ENCODE assay signal across 7 cellular contexts in the genomic region with DNA sequence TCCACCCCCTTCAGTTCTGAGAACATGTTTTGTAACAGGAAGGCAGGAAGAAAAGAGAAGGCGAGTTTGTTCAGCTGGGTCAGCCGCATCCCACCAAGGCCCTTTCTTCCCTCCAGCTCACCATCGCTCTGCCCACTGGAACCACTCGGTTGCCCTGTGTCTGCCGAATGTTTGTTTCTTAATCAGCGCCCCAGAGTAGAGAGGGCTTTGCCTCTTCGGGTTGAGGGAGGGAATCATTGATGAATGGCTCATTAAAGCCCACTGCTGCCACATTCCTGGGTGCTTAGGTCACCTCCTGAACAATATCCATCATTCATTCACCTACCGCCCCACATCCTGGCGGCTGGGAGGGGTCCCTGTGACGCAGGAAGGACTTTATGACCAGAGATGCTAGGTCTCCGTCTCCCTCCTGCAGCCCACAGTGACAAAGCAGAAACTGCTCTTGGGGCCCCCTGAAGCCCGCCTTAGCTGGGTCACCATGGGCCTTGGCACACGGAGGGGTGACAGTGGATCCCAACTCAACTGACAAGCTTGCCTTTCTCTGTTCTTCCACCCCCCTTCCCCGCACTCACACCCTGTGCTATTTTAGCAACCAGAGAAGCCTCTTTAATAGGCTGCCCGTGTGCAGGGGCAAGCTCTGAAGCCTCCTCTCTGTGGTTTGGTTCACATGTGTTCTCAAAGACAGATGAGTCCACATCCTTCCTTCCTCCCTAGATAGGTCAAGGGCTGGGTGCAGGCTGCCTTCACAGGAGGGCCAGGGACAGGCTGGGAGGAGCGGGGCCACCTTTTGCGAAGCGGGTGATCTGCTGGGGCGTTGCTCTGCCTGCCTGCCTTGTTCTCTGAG. TPM values are rescaled to one million over a fixed set of nuclear protein-coding genes. Genes with fewer than 3 reads are reported as not detected.
DNase-seq lines count a peak whose midpoint lies in the region; ATAC-seq, FAIRE-seq and TF ChIP-seq lines count a peak whose summit lies in the region.

No MANE protein-coding gene starts in this region.

- H2AFZ ChIP-seq in astrocyte (ENCODE audit: low read depth, low read length): no peak overlapping the region

- H3K27me3 Mint-ChIP-seq in astrocyte (ENCODE audit: low read depth, unreplicated experiment): no peaks in the 10 kb centered on the region

- H3K36me3 ChIP-seq in astrocyte (ENCODE audit: insufficient read depth, low read length): peaks cover 9% of the 10 kb centered on the region
- no peaks in the 10 kb centered on the region for H3K36me3 ChIP-seq in iPS-18a (ENCODE audit: control insufficient read depth, low read depth, low read length)
- peaks cover 0 to 55% (median 0%) of the 10 kb centered on the region in 6 donors for H3K36me3 ChIP-seq in spleen

- peak overlapping the region; percentile 98 for H3K27ac ChIP-seq in astrocyte (ENCODE audit: low read depth, low read length)
- H3K27ac ChIP-seq in iPS-18a (ENCODE audit: low read length): peak overlapping the region; percentile 8
- H3K27ac ChIP-seq in spleen: peak overlapping the region; percentile 74 to 91 (median 84)

- H3K27ac Mint-ChIP-seq in astrocyte (ENCODE audit: unreplicated experiment): peak overlapping the region; percentile 95

- H3K79me2 ChIP-seq in astrocyte (ENCODE audit: insufficient read depth, low read length): peaks cover 92% of the 10 kb centered on the region

- H3K27me3 ChIP-seq in astrocyte (ENCODE audit: insufficient read depth, low read length): no peaks in the 10 kb centered on the region
- H3K27me3 ChIP-seq in iPS-18a (ENCODE audit: control insufficient read depth, insufficient read depth, low read length): no peaks in the 10 kb centered on the region
- H3K27me3 ChIP-seq in spleen (replicated peaks in 1 of 7): no peaks in the 10 kb centered on the region

- peak overlapping the region; percentile 70 for H3K4me3 Mint-ChIP-seq in astrocyte (ENCODE audit: unreplicated experiment)

- H3K9me3 ChIP-seq in astrocyte (ENCODE audit: insufficient read depth, low read depth, low read length): no peaks in the 10 kb centered on the region
- H3K9me3 ChIP-seq in iPS-18a (ENCODE audit: control insufficient read depth, low read depth, low read length): no peaks in the 10 kb centered on the region
- H3K9me3 ChIP-seq in spleen: no peaks in the 10 kb centered on the region

- TF ChIP-seq POLR2A in spleen (IDR thresholded peaks at IDR 0.05): no peak

- peaks cover 13% of the 10 kb centered on the region for H3K36me3 Mint-ChIP-seq in astrocyte (ENCODE audit: low read depth, unreplicated experiment)

- peaks cover 2% of the 10 kb centered on the region for H3K9me3 Mint-ChIP-seq in astrocyte (ENCODE audit: unreplicated experiment)

- H4K20me1 ChIP-seq in astrocyte (ENCODE audit: insufficient read depth, low read length): peaks cover 25% of the 10 kb centered on the region

- no peak for ATAC-seq in HG02852 (IDR thresholded peaks at IDR 0.05; ENCODE audit: unreplicated experiment)

- H3K4me1 ChIP-seq in astrocyte (ENCODE audit: insufficient read depth, low read length) (peaks cover 48% of the 10 kb centered on the region), iPS-18a (ENCODE audit: control insufficient read depth, low read depth, low read length) (peaks cover 33% of the 10 kb centered on the region), spleen (peaks cover 76 to 100% (median 93%) of the 10 kb centered on the region in 6 donors)

- H3K4me3 ChIP-seq in astrocyte (ENCODE audit: insufficient read depth, low read depth, low read length): peak overlapping the region; percentile 22
- H3K4me3 ChIP-seq in iPS-18a (ENCODE audit: low read length): no peak overlapping the region
- H3K4me3 ChIP-seq in spleen: peak overlapping the region in 2 of 8 donors; percentile 6 to 49

- H3K4me2 ChIP-seq in astrocyte (ENCODE audit: low read length): peak overlapping the region; percentile 76

- H3K9ac ChIP-seq in astrocyte (ENCODE audit: low read length): peak overlapping the region; percentile 86
- peak overlapping the region; percentile 12 for H3K9ac ChIP-seq in iPS-18a (ENCODE audit: low read length)

- DNase-seq in GM20000 (ENCODE audit: low spot score): peak; percentile 67
- peak; percentile 85 for DNase-seq in NOMO-1 treated with DMSO at 0.1 percent for 48 hours (lab: John Stamatoyannopoulos, UW; ENCODE audit: unreplicated experiment)
- DNase-seq in astrocyte (ENCODE audit: low read depth): peak; percentile 90
- peak; percentile 88 for DNase-seq in spleen
- DNase-seq in OCI-M2 (lab: John Stamatoyannopoulos, UW; ENCODE audit: unreplicated experiment): no peak

- peak; percentile 5 for FAIRE-seq in astrocyte (lab: Jason Lieb, UNC)

- TF ChIP-seq CTCF in GM20000 (IDR thresholded peaks at IDR 0.05; ENCODE audit: extremely low read depth, missing control alignments): no peak
- no peak for TF ChIP-seq CTCF in astrocyte (IDR thresholded peaks at IDR 0.05; ENCODE audit: insufficient read depth, low read depth, low read length)
- TF ChIP-seq CTCF in spleen (IDR thresholded peaks at IDR 0.05 in 8 of 11, conservative IDR thresholded peaks at IDR 0.05 in 3 of 11): no peak

- intact Hi-C loops in spleen (cut with DNase I; ENCODE audit: low total_unique reads): no loop called here

- H3K4me1 Mint-ChIP-seq in astrocyte (ENCODE audit: low read depth, unreplicated experiment): peaks cover 62% of the 10 kb centered on the region

- 12 to 29% (median 13%) methylated on average over 17 to 19 of the region's 19 CpGs for WGBS in spleen, 5 donors

RNA-seq across cellular contexts. Expression of a gene that starts 46.2 kb away (rescaled TPM):
- total RNA-seq in astrocyte: 805 and 879 TPM in 2 replicates
- 100 to 1,000 TPM; 360 to 621 (median 487) TPM for total RNA-seq in spleen
- polyA plus RNA-seq in spleen: 100 to 1,000 TPM in 1 of 3 donors, 10 to 100 TPM in 2; 39.3 to 185 (median 51.2) TPM

RNA-seq across cellular contexts. Expression of a gene that starts 50.7 kb away (rescaled TPM):
- total RNA-seq in astrocyte: 4.6 and 6.0 TPM in 2 replicates
- 10 to 100 TPM in 5 of 7 donors, 1 to 10 TPM in 2; 9.0 to 25.6 (median 12.6) TPM for total RNA-seq in spleen
- polyA plus RNA-seq in spleen: 10 to 100 TPM; 15.2 to 33.3 (median 29.1) TPM

Comparison
In these comparisons a context has a peak if more than half of its experiments do, and no peak if none do; other contexts are left out.
1. H3K27ac ChIP-seq: peak in every context shown above with its lines; median percentile 98 in astrocyte; 84 in spleen; 8 in iPS-18a.